1 cellular context compared by ENCODE assay signal in the genomic region with DNA sequence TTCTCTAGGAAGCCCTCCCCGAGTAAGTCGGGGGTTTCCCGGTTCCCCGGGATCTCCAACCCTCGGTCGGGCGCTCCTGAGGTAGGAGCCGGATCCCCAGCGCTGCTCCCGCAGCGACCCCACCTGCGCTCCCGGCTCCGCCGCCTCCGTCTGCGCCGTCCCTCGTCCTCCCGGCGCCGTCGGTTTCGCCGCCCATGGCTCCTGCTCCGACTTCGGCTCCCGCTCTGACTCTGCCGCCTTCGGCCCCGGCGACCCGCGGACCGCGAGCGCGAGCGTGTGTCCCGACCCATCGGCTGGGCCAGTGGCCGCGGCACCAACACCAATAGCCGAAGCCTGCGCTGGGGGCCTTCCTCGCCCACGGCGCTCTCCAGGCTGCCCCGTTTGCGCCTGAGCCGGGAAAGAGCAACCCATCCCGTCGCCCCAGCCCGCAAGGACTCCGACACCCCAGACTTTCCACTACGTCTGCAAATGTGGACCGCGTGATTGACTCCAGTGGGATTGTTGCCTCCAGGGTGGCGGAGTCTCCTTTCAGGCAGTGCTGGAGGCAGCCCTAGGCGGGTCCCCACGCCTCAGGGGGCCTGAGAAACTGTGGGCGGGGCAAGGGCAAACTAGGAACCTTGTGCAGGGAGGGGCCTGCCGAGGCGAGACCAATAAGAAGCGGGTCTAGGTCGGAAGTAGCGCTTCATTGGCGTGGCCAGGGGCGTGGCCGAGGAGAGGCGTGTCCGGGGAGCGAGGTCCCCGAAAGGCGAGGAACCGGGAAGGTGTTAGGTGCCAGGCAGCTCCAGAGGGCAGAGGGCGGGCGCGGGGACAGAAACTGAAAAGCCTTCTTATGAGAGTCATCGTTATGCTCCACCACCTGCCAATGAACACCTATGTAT.
TF ChIP-seq lines count a peak whose summit lies in the region.

Gene CACTIN, minus strand, starts transcription at position 318 of the 878 bp plus-strand sequence. Its CDS starts 28 bp downstream, at position 290.

TF ChIP-seq in HepG2, 621 proteins besides CTCF, POLR2A, EP300 and RAD21 (continued from another document and continues in another):
- TF ChIP-seq, protein P1, sequence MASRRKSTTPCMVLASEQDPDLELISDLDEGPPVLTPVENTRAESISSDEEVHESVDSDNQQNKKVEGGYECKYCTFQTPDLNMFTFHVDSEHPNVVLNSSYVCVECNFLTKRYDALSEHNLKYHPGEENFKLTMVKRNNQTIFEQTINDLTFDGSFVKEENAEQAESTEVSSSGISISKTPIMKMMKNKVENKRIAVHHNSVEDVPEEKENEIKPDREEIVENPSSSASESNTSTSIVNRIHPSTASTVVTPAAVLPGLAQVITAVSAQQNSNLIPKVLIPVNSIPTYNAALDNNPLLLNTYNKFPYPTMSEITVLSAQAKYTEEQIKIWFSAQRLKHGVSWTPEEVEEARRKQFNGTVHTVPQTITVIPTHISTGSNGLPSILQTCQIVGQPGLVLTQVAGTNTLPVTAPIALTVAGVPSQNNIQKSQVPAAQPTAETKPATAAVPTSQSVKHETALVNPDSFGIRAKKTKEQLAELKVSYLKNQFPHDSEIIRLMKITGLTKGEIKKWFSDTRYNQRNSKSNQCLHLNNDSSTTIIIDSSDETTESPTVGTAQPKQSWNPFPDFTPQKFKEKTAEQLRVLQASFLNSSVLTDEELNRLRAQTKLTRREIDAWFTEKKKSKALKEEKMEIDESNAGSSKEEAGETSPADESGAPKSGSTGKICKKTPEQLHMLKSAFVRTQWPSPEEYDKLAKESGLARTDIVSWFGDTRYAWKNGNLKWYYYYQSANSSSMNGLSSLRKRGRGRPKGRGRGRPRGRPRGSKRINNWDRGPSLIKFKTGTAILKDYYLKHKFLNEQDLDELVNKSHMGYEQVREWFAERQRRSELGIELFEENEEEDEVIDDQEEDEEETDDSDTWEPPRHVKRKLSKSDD (CRISPR knock-in tag; IDR thresholded peaks at IDR 0.05; ENCODE audit: low read depth): 0 out of 2 replicates have a peak, but pooled peaks have one; percentile 71
- TF ChIP-seq SIN3A (IDR thresholded peaks at IDR 0.05; ENCODE audit: borderline replicate concordance, low read depth, low read length) (no peak), NR2C2 (CRISPR knock-in tag; IDR thresholded peaks at IDR 0.05; ENCODE audit: borderline replicate concordance) (peak; percentile 84; the same call in 1 of the 2 replicates), ZNF687 (CRISPR knock-in tag; IDR thresholded peaks at IDR 0.05) (peak; percentile 83), HCFC1 (IDR thresholded peaks at IDR 0.05; ENCODE audit: low read depth, low read length) (peak; percentile 78), RARA (CRISPR knock-in tag; IDR thresholded peaks at IDR 0.05) (peak; percentile 12; the same call in 1 of the 2 replicates), RAD51 (IDR thresholded peaks at IDR 0.05; ENCODE audit: borderline replicate concordance) (no peak), MLLT10 (CRISPR knock-in tag; IDR thresholded peaks at IDR 0.05) (no peak), ZNF891 (CRISPR knock-in tag; IDR thresholded peaks at IDR 0.05) (no peak; the same call in 1 of the 2 replicates), ARNT2 (CRISPR knock-in tag; IDR thresholded peaks at IDR 0.05; ENCODE audit: low read depth) (peak; percentile 69; the same call in 1 of the 2 replicates), HNF1A (IDR thresholded peaks at IDR 0.05; ENCODE audit: low read depth) (no peak), HNF1A (CRISPR knock-in tag; IDR thresholded peaks at IDR 0.05; ENCODE audit: borderline replicate concordance) (peak; percentile 72; the same call in 1 of the 2 replicates), AGO2 (optimal IDR thresholded peaks at IDR 0.05; ENCODE audit: low read depth, low read length) (peak; percentile 50), FOXA1 (IDR thresholded peaks at IDR 0.05) (no peak), FOXA1 (CRISPR knock-in tag; IDR thresholded peaks at IDR 0.05) (peak; percentile 4; the same call in 1 of the 2 replicates), ZNF703 (CRISPR knock-in tag; IDR thresholded peaks at IDR 0.05; ENCODE audit: borderline replicate concordance) (peak; percentile 24; the same call in 1 of the 2 replicates), ZNF784 (CRISPR knock-in tag; IDR thresholded peaks at IDR 0.05; ENCODE audit: borderline replicate concordance) (no peak; the same call in 1 of the 2 replicates), ZNF451 (CRISPR knock-in tag; IDR thresholded peaks at IDR 0.05) (peak; percentile 74; the same call in 1 of the 2 replicates), ZNF264 (CRISPR knock-in tag; IDR thresholded peaks at IDR 0.05) (no peak), ZNF549 (CRISPR knock-in tag; IDR thresholded peaks at IDR 0.05) (no peak), DMAP1 (CRISPR knock-in tag; IDR thresholded peaks at IDR 0.05) (peak; percentile 69; the same call in 1 of the 2 replicates), ELF3 (CRISPR knock-in tag; IDR thresholded peaks at IDR 0.05) (peak; percentile 44; the same call in 1 of the 2 replicates), ZNF816 (CRISPR knock-in tag; IDR thresholded peaks at IDR 0.05; ENCODE audit: borderline replicate concordance) (no peak), FOXM1 (CRISPR knock-in tag; IDR thresholded peaks at IDR 0.05) (no peak), ZNF260 (CRISPR knock-in tag; IDR thresholded peaks at IDR 0.05; ENCODE audit: borderline replicate concordance, low read depth) (no peak), ZNF354B (CRISPR knock-in tag; IDR thresholded peaks at IDR 0.05) (0 out of 2 replicates have a peak, but pooled peaks have one; percentile 19), ZNF282 (IDR thresholded peaks at IDR 0.05; ENCODE audit: partially characterized antibody) (no peak), HDAC6 (IDR thresholded peaks at IDR 0.05; ENCODE audit: low read depth, low read length) (peak; percentile 92; the same call in 1 of the 2 replicates), KLF13 (CRISPR knock-in tag; IDR thresholded peaks at IDR 0.05) (no peak), DNMT1 (CRISPR knock-in tag; IDR thresholded peaks at IDR 0.05) (no peak; the same call in 1 of the 2 replicates), MTF1 (CRISPR knock-in tag; IDR thresholded peaks at IDR 0.05) (no peak), EZH2 (conservative IDR thresholded peaks at IDR 0.05; ENCODE audit: low read depth, low read length) (no peak), ZNF263 (CRISPR knock-in tag; IDR thresholded peaks at IDR 0.05) (peak; percentile 28; the same call in 1 of the 2 replicates), NR3C1 (CRISPR knock-in tag; IDR thresholded peaks at IDR 0.05) (no peak)
- TF ChIP-seq, protein P2, sequence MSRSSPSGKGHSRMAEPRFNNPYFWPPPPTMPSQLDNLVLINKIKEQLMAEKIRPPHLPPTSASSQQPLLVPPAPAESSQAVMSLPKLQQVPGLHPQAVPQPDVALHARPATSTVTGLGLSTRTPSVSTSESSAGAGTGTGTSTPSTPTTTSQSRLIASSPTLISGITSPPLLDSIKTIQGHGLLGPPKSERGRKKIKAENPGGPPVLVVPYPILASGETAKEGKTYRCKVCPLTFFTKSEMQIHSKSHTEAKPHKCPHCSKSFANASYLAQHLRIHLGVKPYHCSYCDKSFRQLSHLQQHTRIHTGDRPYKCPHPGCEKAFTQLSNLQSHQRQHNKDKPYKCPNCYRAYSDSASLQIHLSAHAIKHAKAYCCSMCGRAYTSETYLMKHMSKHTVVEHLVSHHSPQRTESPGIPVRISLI (CRISPR knock-in tag; IDR thresholded peaks at IDR 0.05; ENCODE audit: borderline replicate concordance): no peak
- TF ChIP-seq, protein P3, sequence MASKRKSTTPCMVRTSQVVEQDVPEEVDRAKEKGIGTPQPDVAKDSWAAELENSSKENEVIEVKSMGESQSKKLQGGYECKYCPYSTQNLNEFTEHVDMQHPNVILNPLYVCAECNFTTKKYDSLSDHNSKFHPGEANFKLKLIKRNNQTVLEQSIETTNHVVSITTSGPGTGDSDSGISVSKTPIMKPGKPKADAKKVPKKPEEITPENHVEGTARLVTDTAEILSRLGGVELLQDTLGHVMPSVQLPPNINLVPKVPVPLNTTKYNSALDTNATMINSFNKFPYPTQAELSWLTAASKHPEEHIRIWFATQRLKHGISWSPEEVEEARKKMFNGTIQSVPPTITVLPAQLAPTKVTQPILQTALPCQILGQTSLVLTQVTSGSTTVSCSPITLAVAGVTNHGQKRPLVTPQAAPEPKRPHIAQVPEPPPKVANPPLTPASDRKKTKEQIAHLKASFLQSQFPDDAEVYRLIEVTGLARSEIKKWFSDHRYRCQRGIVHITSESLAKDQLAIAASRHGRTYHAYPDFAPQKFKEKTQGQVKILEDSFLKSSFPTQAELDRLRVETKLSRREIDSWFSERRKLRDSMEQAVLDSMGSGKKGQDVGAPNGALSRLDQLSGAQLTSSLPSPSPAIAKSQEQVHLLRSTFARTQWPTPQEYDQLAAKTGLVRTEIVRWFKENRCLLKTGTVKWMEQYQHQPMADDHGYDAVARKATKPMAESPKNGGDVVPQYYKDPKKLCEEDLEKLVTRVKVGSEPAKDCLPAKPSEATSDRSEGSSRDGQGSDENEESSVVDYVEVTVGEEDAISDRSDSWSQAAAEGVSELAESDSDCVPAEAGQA (IDR thresholded peaks at IDR 0.05; ENCODE audit: low read depth): 0 out of 2 replicates have a peak, but pooled peaks have one; percentile 71
- TF ChIP-seq, protein P3 (CRISPR knock-in tag; IDR thresholded peaks at IDR 0.05; ENCODE audit: borderline replicate concordance): 0 out of 2 replicates have a peak, but pooled peaks have one; percentile 40
